ENCODE assay signal across 13 cellular contexts in genomic region chr9:114309096-114309495, GRCh38. TPM values are rescaled to one million over a fixed set of nuclear protein-coding genes. Genes with fewer than 3 reads are reported as not detected.
"Had no signal": no experiment of that assay in that cellular context is flagged by ENCODE, and none has a peak within 500 bp of the region (broad histone marks: within the 10 kb centered on the region; RNA-seq: fewer than 3 reads in every experiment).

No MANE protein-coding gene starts in this region.

- H3K27ac Mint-ChIP-seq: activated CD4-positive, alpha-beta T cell treated with anti-CD3 and anti-CD28 coated beads, Interleukin-2, amount 10 ng/mL, durations not matched to agents 24 days and 14 days; activated naive CD4-positive, alpha-beta T cell treated with anti-CD3 and anti-CD28 coated beads for 36 hours; activated T-helper 1 cell treated with anti-CD3 and anti-CD28 coated beads, Interleukin-12 subunit alpha, Interleukin-12 subunit beta, Interleukin-2, Interleukin-4 antibody, amounts not matched to agents 30 ng/mL and 10 ng/mL and 1 ng/mL, durations not matched to agents 14 hours and 24 hours and 36 hours; mesothelial cell of epicardium had no signal

- H3K9me3 ChIP-seq: SK-N-SH, suprapubic skin had no signal

- DNase-seq: activated CD4-positive, alpha-beta T cell treated with anti-CD3 and anti-CD28 coated beads, Interleukin-2, amount 10 ng/mL, durations not matched to agents 24 days and 14 days; activated naive CD4-positive, alpha-beta T cell treated with anti-CD3 and anti-CD28 coated beads for 36 hours; cortex of kidney; effector memory CD4-positive, alpha-beta T cell; SK-N-SH; small intestine; stimulated activated naive CD4-positive, alpha-beta T cell treated with Interleukin-2 at 50 U/mL for 16 hours; T-helper 1 cell had no signal

- H3K4me1 Mint-ChIP-seq: activated CD4-positive, alpha-beta T cell treated with anti-CD3 and anti-CD28 coated beads, Interleukin-2, amount 10 ng/mL, durations not matched to agents 24 days and 14 days had no signal

- H3K4me3 Mint-ChIP-seq: activated CD4-positive, alpha-beta T cell treated with anti-CD3 and anti-CD28 coated beads, Interleukin-2, amount 10 ng/mL, durations not matched to agents 24 days and 14 days; activated naive CD4-positive, alpha-beta T cell treated with anti-CD3 and anti-CD28 coated beads for 36 hours; activated T-helper 1 cell treated with anti-CD3 and anti-CD28 coated beads, Interleukin-12 subunit alpha, Interleukin-12 subunit beta, Interleukin-2, Interleukin-4 antibody, amounts not matched to agents 30 ng/mL and 10 ng/mL and 1 ng/mL, durations not matched to agents 14 hours and 24 hours and 36 hours; mesothelial cell of epicardium had no signal

- H3K27me3 Mint-ChIP-seq: activated CD4-positive, alpha-beta T cell treated with anti-CD3 and anti-CD28 coated beads, Interleukin-2, amount 10 ng/mL, durations not matched to agents 24 days and 14 days had no signal

- H3K4me1 ChIP-seq: suprapubic skin had no signal

- H3K9me3 Mint-ChIP-seq: activated CD4-positive, alpha-beta T cell treated with anti-CD3 and anti-CD28 coated beads, Interleukin-2, amount 10 ng/mL, durations not matched to agents 24 days and 14 days; activated naive CD4-positive, alpha-beta T cell treated with anti-CD3 and anti-CD28 coated beads for 36 hours; activated T-helper 1 cell treated with anti-CD3 and anti-CD28 coated beads, Interleukin-12 subunit alpha, Interleukin-12 subunit beta, Interleukin-2, Interleukin-4 antibody, amounts not matched to agents 30 ng/mL and 10 ng/mL and 1 ng/mL, durations not matched to agents 14 hours and 24 hours and 36 hours; mesothelial cell of epicardium had no signal

- H3K27me3 ChIP-seq: suprapubic skin had no signal

- H3K27ac ChIP-seq: suprapubic skin had no signal

- H3K4me3 ChIP-seq: suprapubic skin had no signal

RNA-seq across cellular contexts. Expression of gene ORM1, which starts 13.8 kb away (rescaled TPM):
- total RNA-seq: activated CD4-positive, alpha-beta T cell treated with anti-CD3 and anti-CD28 coated beads, Interleukin-2, amount 10 ng/mL, durations not matched to agents 24 days and 14 days; activated naive CD4-positive, alpha-beta T cell treated with anti-CD3 and anti-CD28 coated beads for 36 hours; activated T-helper 1 cell treated with anti-CD3 and anti-CD28 coated beads, Interleukin-12 subunit alpha, Interleukin-12 subunit beta, Interleukin-2, Interleukin-4 antibody, amounts not matched to agents 30 ng/mL and 10 ng/mL and 1 ng/mL, durations not matched to agents 14 hours and 24 hours and 36 hours; kidney epithelial cell; mesothelial cell of epicardium; myocyte had no signal
- polyA plus RNA-seq: SK-N-SH had no signal

RNA-seq across cellular contexts. Expression of gene ORM2, which starts 20.6 kb away (rescaled TPM):
- total RNA-seq: activated CD4-positive, alpha-beta T cell treated with anti-CD3 and anti-CD28 coated beads, Interleukin-2, amount 10 ng/mL, durations not matched to agents 24 days and 14 days; activated naive CD4-positive, alpha-beta T cell treated with anti-CD3 and anti-CD28 coated beads for 36 hours; activated T-helper 1 cell treated with anti-CD3 and anti-CD28 coated beads, Interleukin-12 subunit alpha, Interleukin-12 subunit beta, Interleukin-2, Interleukin-4 antibody, amounts not matched to agents 30 ng/mL and 10 ng/mL and 1 ng/mL, durations not matched to agents 14 hours and 24 hours and 36 hours; kidney epithelial cell; mesothelial cell of epicardium; myocyte had no signal
- polyA plus RNA-seq: SK-N-SH had no signal
